Comparison of ENCODE assay signal across 8 cellular contexts in genomic region chr19:9917322-9917721, GRCh38. TPM values are rescaled to one million over a fixed set of nuclear protein-coding genes. Genes with fewer than 3 reads are reported as not detected.
DNase-seq lines count a peak whose midpoint lies in the region; ATAC-seq and TF ChIP-seq lines count a peak whose summit lies in the region.

No MANE protein-coding gene starts in this region.

- no peaks in the 10 kb centered on the region for H3K27me3 ChIP-seq in CD8-positive, alpha-beta memory T cell (ENCODE audit: insufficient read depth, low read length, poor library complexity, severe bottlenecking)

- peak overlapping the region in 1 of 7 donors; percentile 1 for H3K4me3 Mint-ChIP-seq in CD8-positive, alpha-beta memory T cell

- TF ChIP-seq CTCF in HEK293 (tag by site-specific recombination; IDR thresholded peaks at IDR 0.05): no peak

- H3K9me3 Mint-ChIP-seq in CD8-positive, alpha-beta memory T cell: no peaks in the 10 kb centered on the region

- ATAC-seq in GM18511 (IDR thresholded peaks at IDR 0.05; ENCODE audit: unreplicated experiment): no peak

- H3K36me3 ChIP-seq in HEK293 (ENCODE audit: control insufficient read depth in 2 of 2, insufficient read depth in 1 of 2, low read length in 2 of 2): no peaks in the 10 kb centered on the region
- no peaks in the 10 kb centered on the region for H3K36me3 ChIP-seq in CD8-positive, alpha-beta memory T cell (ENCODE audit: insufficient read depth, low read length)

- POLR2A ChIA-PET in HEK293 (lab: Yijun Ruan, JAX): no interaction called here
- POLR2A ChIA-PET in CD8-positive, alpha-beta memory T cell (lab: Charles Lee): no interaction called here

- H3K4me3 ChIP-seq in HEK293 (ENCODE audit: low read depth, low read length): no peak overlapping the region
- H3K4me3 ChIP-seq in CD8-positive, alpha-beta memory T cell (ENCODE audit: low read length): no peak overlapping the region

- peak; percentile 37 for DNase-seq in ACHN
- DNase-seq in SHP77 (lab: John Stamatoyannopoulos, UW): peak; percentile 46 to 60
- DNase-seq in fibroblast of gingiva (ENCODE audit: low read depth): peak; percentile 43
- DNase-seq in retina: peak; percentile 38
- DNase-seq in CD8-positive, alpha-beta memory T cell: no peak
- no peak for DNase-seq in effector CD4-positive, alpha-beta T cell

- peaks cover 5 to 12% (median 9%) of the 10 kb centered on the region in 3 donors for H3K4me1 Mint-ChIP-seq in CD8-positive, alpha-beta memory T cell

- no peaks in the 10 kb centered on the region for H3K36me3 Mint-ChIP-seq in CD8-positive, alpha-beta memory T cell

- H3K9me3 ChIP-seq in HEK293 (ENCODE audit: control insufficient read depth, insufficient read depth, low read depth, low read length): no peaks in the 10 kb centered on the region
- H3K9me3 ChIP-seq in CD8-positive, alpha-beta memory T cell (ENCODE audit: low read length): no peaks in the 10 kb centered on the region

- CTCF ChIA-PET in HEK293 (lab: Yijun Ruan, JAX): no interaction called here
- CTCF ChIA-PET in CD8-positive, alpha-beta memory T cell (lab: Charles Lee): no interaction called here

- peak overlapping the region in 3 of 8 donors; percentile 33 to 85 (median 35) for H3K27ac Mint-ChIP-seq in CD8-positive, alpha-beta memory T cell

- peaks cover 19 to 41% of the 10 kb centered on the region in 2 donors for H3K27me3 Mint-ChIP-seq in CD8-positive, alpha-beta memory T cell

- H3K27ac ChIP-seq in HEK293 (ENCODE audit: extremely low read depth, low read depth, low read length): no peak overlapping the region
- no peak overlapping the region for H3K27ac ChIP-seq in CD8-positive, alpha-beta memory T cell (ENCODE audit: low read depth, low read length)

- in situ Hi-C loops in ACHN (cut with HindIII; ENCODE audit: low pct_ligation_motif_present, low pct_unique_long_range_greater_than_20kb, low sequenced_read_pairs): no loop called here

- H3K4me1 ChIP-seq in HEK293 (ENCODE audit: control insufficient read depth, insufficient read depth, low read length): no peaks in the 10 kb centered on the region
- H3K4me1 ChIP-seq in CD8-positive, alpha-beta memory T cell (ENCODE audit: insufficient read depth, low read length): peaks cover 7% of the 10 kb centered on the region

TF ChIP-seq in HEK293, 187 proteins besides CTCF, POLR2A, EP300 and RAD21 (continues in another document):
- no peak for TF ChIP-seq ZNF10 (tag by site-specific recombination; IDR thresholded peaks at IDR 0.05)
- peak; percentile 84 for TF ChIP-seq ZNF76 (tag by site-specific recombination; IDR thresholded peaks at IDR 0.05; ENCODE audit: borderline replicate concordance, low read depth)
- TF ChIP-seq GLIS1 (tag by site-specific recombination; IDR thresholded peaks at IDR 0.05): no peak
- peak; percentile 75 for TF ChIP-seq ZNF513 (tag by site-specific recombination; IDR thresholded peaks at IDR 0.05)
- no peak; the same call in 1 of the 2 replicates for TF ChIP-seq ZNF398 (tag by site-specific recombination; IDR thresholded peaks at IDR 0.05)
- no peak for TF ChIP-seq ZNF132 (tag by site-specific recombination; IDR thresholded peaks at IDR 0.05; ENCODE audit: borderline replicate concordance)
- TF ChIP-seq ZBTB20 (tag by site-specific recombination; IDR thresholded peaks at IDR 0.05): peak; percentile 68; the same call in 1 of the 2 replicates
- no peak for TF ChIP-seq ZBTB21 (tag by site-specific recombination; IDR thresholded peaks at IDR 0.05)
- TF ChIP-seq SP2 (tag by site-specific recombination; IDR thresholded peaks at IDR 0.05): peak; percentile 61
- TF ChIP-seq KLF16 (tag by site-specific recombination; IDR thresholded peaks at IDR 0.05): no peak
- peak; percentile 91; the same call in 1 of the 2 replicates for TF ChIP-seq ZNF335 (tag by site-specific recombination; conservative IDR thresholded peaks at IDR 0.05)
- no peak for TF ChIP-seq ZNF148 (tag by site-specific recombination; IDR thresholded peaks at IDR 0.05; ENCODE audit: borderline replicate concordance)
- no peak for TF ChIP-seq ZNF292 (tag by site-specific recombination; IDR thresholded peaks at IDR 0.05; ENCODE audit: borderline replicate concordance, low read depth)
- no peak for TF ChIP-seq ZNF239 (tag by site-specific recombination; IDR thresholded peaks at IDR 0.05)
- TF ChIP-seq SP3 (tag by site-specific recombination; IDR thresholded peaks at IDR 0.05): peak; percentile 42
- TF ChIP-seq ZNF692 (tag by site-specific recombination; IDR thresholded peaks at IDR 0.05): peak; percentile 26; the same call in 1 of the 2 replicates
- TF ChIP-seq ZBTB48 (tag by site-specific recombination; IDR thresholded peaks at IDR 0.05): 0 out of 2 replicates have a peak, but pooled peaks have one; percentile 45
- peak; percentile 84 for TF ChIP-seq ZBTB17 (tag by site-specific recombination; IDR thresholded peaks at IDR 0.05)

RNA-seq across cellular contexts. Expression of gene OLFM2, which starts 19.0 kb away (rescaled TPM):
- total RNA-seq in CD8-positive, alpha-beta memory T cell: under 1 TPM; 0.40 to 0.90 TPM
- polyA plus RNA-seq in CD8-positive, alpha-beta memory T cell: 4.6 TPM

Comparison
In these comparisons a context has a peak if more than half of its experiments do, and no peak if none do; other contexts are left out.
1. DNase-seq: peak in ACHN (single experiment), SHP77 (2 of 2), fibroblast of gingiva (single experiment) and retina (single experiment); none in CD8-positive, alpha-beta memory T cell (0 of 5) and effector CD4-positive, alpha-beta T cell (single experiment).